Comparison of ENCODE assay signal across 1 cellular context in genomic region chr14:51119411-51120051, GRCh38.
TF ChIP-seq lines count a peak whose summit lies in the region.

No MANE protein-coding gene starts in this region.

TF ChIP-seq in H1, 55 proteins besides CTCF, POLR2A, EP300 and RAD21:
- no peak for TF ChIP-seq CBX5 (IDR thresholded peaks at IDR 0.05; ENCODE audit: low read depth, low read length)
- TF ChIP-seq NANOG (IDR thresholded peaks at IDR 0.05; ENCODE audit: insufficient read depth, low read depth, low read length, poor library complexity, severe bottlenecking), result no peak
- TF ChIP-seq CTBP2 (IDR thresholded peaks at IDR 0.05; ENCODE audit: borderline replicate concordance, insufficient read depth, insufficient read length, low read length), result no peak
- no peak for TF ChIP-seq BCL11A (IDR thresholded peaks at IDR 0.05; ENCODE audit: low read depth in 2 of 2, low read length in 2 of 2)
- TF ChIP-seq ASH2L (IDR thresholded peaks at IDR 0.05; ENCODE audit: low read length), result no peak
- TF ChIP-seq NRF1 (IDR thresholded peaks at IDR 0.05; ENCODE audit: low read depth, low read length), result no peak
- TF ChIP-seq USF2 (IDR thresholded peaks at IDR 0.05; ENCODE audit: low read length), result no peak
- no peak for TF ChIP-seq CHD1 (IDR thresholded peaks at IDR 0.05; ENCODE audit: low read depth, low read length)
- no peak for TF ChIP-seq SP2 (IDR thresholded peaks at IDR 0.05; ENCODE audit: low read length)
- TF ChIP-seq SIN3A (conservative IDR thresholded peaks at IDR 0.05 in 1 of 2, IDR thresholded peaks at IDR 0.05 in 1 of 2; ENCODE audit: low read depth in 1 of 2, low read length in 2 of 2), result no peak
- no peak for TF ChIP-seq RNF2 (IDR thresholded peaks at IDR 0.05; ENCODE audit: borderline replicate concordance, low read depth, low read length, missing control alignments, poor library complexity, severe bottlenecking)
